In the genomic region with DNA sequence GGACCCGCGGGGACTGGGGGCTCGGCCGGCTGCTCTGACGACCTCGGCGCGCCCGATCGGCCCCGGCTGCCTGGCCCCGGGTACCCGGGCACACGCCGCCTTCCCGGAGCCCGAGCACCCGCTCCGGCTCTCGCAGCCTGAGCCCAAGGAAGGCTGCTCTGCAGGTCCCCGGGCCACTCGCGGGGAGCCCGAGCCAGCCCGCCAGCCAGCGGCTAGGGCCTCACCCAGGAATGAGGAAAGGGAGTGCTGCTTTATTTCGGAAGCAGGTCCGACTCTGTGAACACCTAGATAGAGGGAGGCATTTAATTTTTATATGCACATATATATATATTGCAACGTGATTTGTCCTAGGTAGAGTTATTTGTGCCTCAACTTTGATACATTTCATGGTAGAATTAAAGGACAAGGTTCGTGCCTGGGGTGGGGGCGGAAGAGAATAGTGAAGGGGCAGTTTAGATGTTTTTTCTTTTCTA, we compare ENCODE assay signal across 23 cellular contexts. TPM values are rescaled to one million over a fixed set of nuclear protein-coding genes. Genes with fewer than 3 reads are reported as not detected.
DNase-seq lines count a peak whose midpoint lies in the region; ATAC-seq, FAIRE-seq and TF ChIP-seq lines count a peak whose summit lies in the region.
"Had no signal": no experiment of that assay in that cellular context is flagged by ENCODE, and none has a peak within 500 bp of the region (broad histone marks: within the 10 kb centered on the region; RNA-seq: fewer than 3 reads in every experiment).

No MANE protein-coding gene starts in this region.

- intact Hi-C loops in upper lobe of right lung (cut with DNase I): no loop called here

- H2AK5ac ChIP-seq in H1 (ENCODE audit: low read depth, low read length) (no peak overlapping the region), mesendoderm (ENCODE audit: low read length) (no peak overlapping the region)

- H3K4me2 ChIP-seq in H1 (ENCODE audit: insufficient read depth in 1 of 2, low read depth in 2 of 2, low read length in 2 of 2) (peak overlapping the region; percentile 66 to 67), mesendoderm (ENCODE audit: low read length) (peak overlapping the region; percentile 52)
- H3K4me2 ChIP-seq: PC-9 had no signal

- H2AFZ ChIP-seq in H1 (ENCODE audit: low read length): no peak overlapping the region
- H2AFZ ChIP-seq: PC-9 had no signal

- H2BK15ac ChIP-seq in H1 (ENCODE audit: low read length) (no peak overlapping the region), mesendoderm (replicated peaks; ENCODE audit: low read depth) (no peak overlapping the region)

- H3K23me2 ChIP-seq in H1 (ENCODE audit: low read depth, low read length): peaks cover 8% of the 10 kb centered on the region; the same call in 1 of the 2 replicates

- H2BK5ac ChIP-seq in H1 (ENCODE audit: low read depth, low read length) (no peak overlapping the region), mesendoderm (ENCODE audit: low read length) (no peak overlapping the region)

- H4K5ac ChIP-seq in H1 (ENCODE audit: insufficient read length, low read depth, low read length) (no peak overlapping the region), mesendoderm (ENCODE audit: low read length) (no peak overlapping the region)

- peaks cover 12 to 17% of the 10 kb centered on the region in 2 experiments for H4K20me1 ChIP-seq in H1 (replicated peaks in 1 of 2; ENCODE audit: control insufficient read depth in 1 of 2, insufficient read depth in 2 of 2, low read length in 2 of 2)

- no peaks in the 10 kb centered on the region for H3K36me3 ChIP-seq in HUES6 (ENCODE audit: control insufficient read depth, insufficient read depth, low read length)
- no peaks in the 10 kb centered on the region for H3K36me3 ChIP-seq in H1 (ENCODE audit: control insufficient read depth in 2 of 4, insufficient read depth in 4 of 4, low read length in 3 of 4)
- no peaks in the 10 kb centered on the region for H3K36me3 ChIP-seq in mesendoderm (ENCODE audit: control insufficient read depth, insufficient read depth, low read length)
- H3K36me3 ChIP-seq in upper lobe of right lung: no peaks in the 10 kb centered on the region
- H3K36me3 ChIP-seq: MG63, SJSA1, thoracic aorta had no signal

- H2BK12ac ChIP-seq in H1 (ENCODE audit: low read depth, low read length): no peak overlapping the region

- no peak overlapping the region for H4K8ac ChIP-seq in H1 (ENCODE audit: extremely low read depth, insufficient read depth, low read length)
- H4K8ac ChIP-seq in mesendoderm (ENCODE audit: low read depth, low read length): no peak overlapping the region

- H4K91ac ChIP-seq in H1 (replicated peaks; ENCODE audit: insufficient read length, low read length): no peak overlapping the region

- 3% methylated on average over 30 of the region's 31 CpGs; no CpG with 5 or more reads in 1 of the 2 experiments for WGBS in H1 (ENCODE audit: extremely low coverage in 1 of 2, insufficient coverage in 1 of 2, insufficient read length in 1 of 2, insufficient replicate concordance in 2 of 2, low coverage in 1 of 2, low lambda C conversion rate in 2 of 2, missing lambda C conversion rate in 1 of 2), 2 experiments
- WGBS in mesendoderm (ENCODE audit: extremely low coverage, insufficient coverage, low lambda C conversion rate): no CpG with 5 or more reads among the region's 31 CpGs

- no peak for TF ChIP-seq POLR2A in H1 (IDR thresholded peaks at IDR 0.05; ENCODE audit: control extremely low read depth in 1 of 2, low read depth in 2 of 2, low read length in 2 of 2)

- CTCF ChIA-PET in H1 (lab: Charles Lee; ENCODE audit: partially characterized antibody): interaction anchor here (0.7 to 2.6 kb wide), 3 partner anchors 17 to 876 kb away, joined by 3 to 17 read pairs (median 5); no protein-coding TSS in a partner anchor

- POLR2A ChIA-PET in H1 (lab: Charles Lee; ENCODE audit: partially characterized antibody): no interaction called here

- TF ChIP-seq EP300 in H1 (IDR thresholded peaks at IDR 0.05; ENCODE audit: borderline replicate concordance in 1 of 2, low read depth in 2 of 2, low read length in 2 of 2): no peak

- H3K79me1 ChIP-seq in H1 (ENCODE audit: low read depth, low read length): no peaks in the 10 kb centered on the region
- H3K79me1 ChIP-seq in mesendoderm (ENCODE audit: low read length): no peaks in the 10 kb centered on the region

- peak; percentile 61 for ATAC-seq in upper lobe of right lung
- no peak for ATAC-seq in HG02642 (IDR thresholded peaks at IDR 0.05; ENCODE audit: poor library complexity, unreplicated experiment)
- no peak for ATAC-seq in HG02588 (IDR thresholded peaks at IDR 0.05; ENCODE audit: unreplicated experiment)
- ATAC-seq: left ventricle myocardium superior, sciatic nerve had no signal

- H3K4me3 ChIP-seq in HUES6 (ENCODE audit: low read depth, low read length): peak overlapping the region; percentile 51
- peak overlapping the region in 1 of 4 experiments; percentile 48; a peak in 3 of 8 replicates for H3K4me3 ChIP-seq in H1 (ENCODE audit: extremely low read depth in 1 of 4, insufficient read depth in 2 of 4, low read depth in 3 of 4, low read length in 4 of 4)
- H3K4me3 ChIP-seq in mesendoderm (ENCODE audit: low read length): no peak overlapping the region
- H3K4me3 ChIP-seq in upper lobe of right lung: peak overlapping the region; percentile 36
- H3K4me3 ChIP-seq: MG63, PC-9, SJSA1, thoracic aorta had no signal

- H2BK120ac ChIP-seq in H1 (replicated peaks; ENCODE audit: low read depth, low read length) (no peak overlapping the region), mesendoderm (ENCODE audit: low read depth, low read length) (no peak overlapping the region)

- H3K18ac ChIP-seq in H1 (ENCODE audit: extremely low read depth, low read length) (no peak overlapping the region), mesendoderm (ENCODE audit: low read length) (peak overlapping the region; percentile 90)

- no peak overlapping the region for H3K56ac ChIP-seq in H1 (replicated peaks; ENCODE audit: insufficient read length, low read depth, low read length)
- peak overlapping the region; percentile 57 for H3K56ac ChIP-seq in mesendoderm (ENCODE audit: low read length)

- H3K4me1 ChIP-seq in HUES6 (ENCODE audit: control insufficient read depth, insufficient read depth, low read length) (peaks cover 46% of the 10 kb centered on the region), H1 (replicated peaks in 1 of 4; ENCODE audit: control insufficient read depth in 3 of 4, insufficient read depth in 4 of 4, low read length in 3 of 4) (peaks cover 7 to 41% (median 16%) of the 10 kb centered on the region in 4 experiments), mesendoderm (ENCODE audit: control insufficient read depth, low read depth, low read length) (peaks cover 11% of the 10 kb centered on the region), upper lobe of right lung (no peaks in the 10 kb centered on the region)

- H2BK20ac ChIP-seq in H1 (ENCODE audit: low read length): no peak overlapping the region

- H3K4ac ChIP-seq in H1 (replicated peaks; ENCODE audit: insufficient read length, low read depth, low read length) (no peak overlapping the region), mesendoderm (ENCODE audit: low read depth, low read length) (peak overlapping the region; percentile 20)

- H3K23ac ChIP-seq in H1 (ENCODE audit: insufficient read length) (no peak overlapping the region), mesendoderm (ENCODE audit: low read length) (no peak overlapping the region)

- DNase-seq in H1 (ENCODE audit: low read depth in 1 of 2, low spot score in 2 of 2) (no peak), mesendoderm (peak; percentile 19), upper lobe of right lung (peak; percentile 73), hepatic stellate cell (ENCODE audit: low spot score) (no peak)
- DNase-seq: activated CD4-positive, alpha-beta T cell treated with anti-CD3 and anti-CD28 coated beads, Interleukin-2, amount 50 U/mL, for 1 hour; AML-193; glutamatergic neuron; HFFc6; left ventricle myocardium superior; MG63; NCI-H1436 treated with DMSO at 0.1 percent for 48 hours; PC-9 had no signal

- H3K9ac ChIP-seq in HUES6 (ENCODE audit: low read length): no peak overlapping the region
- H3K9ac ChIP-seq in H1 (replicated peaks in 1 of 4; ENCODE audit: extremely low read depth in 1 of 4, low read depth in 3 of 4, low read length in 3 of 4): no peak overlapping the region
- H3K9ac ChIP-seq in mesendoderm (ENCODE audit: low read length): peak overlapping the region; percentile 16

- TF ChIP-seq CTCF in H1 (IDR thresholded peaks at IDR 0.05; ENCODE audit: control extremely low read depth in 1 of 3, insufficient read depth in 1 of 3, low read depth in 1 of 3, low read length in 3 of 3) (no peak), upper lobe of right lung (IDR thresholded peaks at IDR 0.05) (no peak)

- H3K9me3 ChIP-seq in HUES6 (ENCODE audit: control insufficient read depth, insufficient read depth, low read depth, low read length): no peaks in the 10 kb centered on the region
- H3K9me3 ChIP-seq in H1 (ENCODE audit: insufficient read depth in 2 of 2, low read depth in 1 of 2, low read length in 1 of 2): no peaks in the 10 kb centered on the region
- H3K9me3 ChIP-seq in upper lobe of right lung: no peaks in the 10 kb centered on the region
- H3K9me3 ChIP-seq: MG63, SJSA1, thoracic aorta had no signal

- no peak overlapping the region for H3K27ac ChIP-seq in HUES6 (ENCODE audit: low read depth, low read length)
- no peak overlapping the region for H3K27ac ChIP-seq in H1 (ENCODE audit: low read depth, low read length)
- no peak overlapping the region for H3K27ac ChIP-seq in mesendoderm (ENCODE audit: low read depth, low read length)
- peak overlapping the region; percentile 88 for H3K27ac ChIP-seq in upper lobe of right lung
- H3K27ac ChIP-seq: HL-60, PC-9, SJSA1, thoracic aorta had no signal

- H3K14ac ChIP-seq in H1 (ENCODE audit: insufficient read length): no peak overlapping the region

- no peak for TF ChIP-seq RAD21 in H1 (IDR thresholded peaks at IDR 0.05 in 1 of 2, conservative IDR thresholded peaks at IDR 0.05 in 1 of 2; ENCODE audit: low read depth in 2 of 2, low read length in 2 of 2)

- no peaks in the 10 kb centered on the region for H3K79me2 ChIP-seq in H1 (ENCODE audit: control insufficient read depth in 1 of 2, insufficient read depth in 2 of 2, low read length in 2 of 2)
- no peaks in the 10 kb centered on the region for H3K79me2 ChIP-seq in mesendoderm (ENCODE audit: control insufficient read depth, insufficient read depth, low read length)

- peaks cover 100% of the 10 kb centered on the region for H3K27me3 ChIP-seq in HUES6 (ENCODE audit: control insufficient read depth, insufficient read depth, low read length)
- peaks cover 84 to 100% (median 95%) of the 10 kb centered on the region in 4 experiments for H3K27me3 ChIP-seq in H1 (replicated peaks in 1 of 4; ENCODE audit: control insufficient read depth in 3 of 4, extremely low read depth in 1 of 4, insufficient read depth in 3 of 4, low read length in 3 of 4)
- H3K27me3 ChIP-seq in mesendoderm (ENCODE audit: insufficient read depth, low read length, poor library complexity): peaks cover 69% of the 10 kb centered on the region
- H3K27me3 ChIP-seq in upper lobe of right lung: peaks cover 74% of the 10 kb centered on the region

- FAIRE-seq in H1 (lab: Jason Lieb, UNC): no peak
- FAIRE-seq: colon, GM18507 had no signal

RNA-seq across cellular contexts. Expression of gene FOXA2, which starts 15.5 kb away (rescaled TPM):
- total RNA-seq in H1 (2021; fragmentation: NEBNext Ultra II Directional; extraction: Animal tissue kit (Norgen Biotek cat#: 25700)): 0.34 TPM in 1 of 2 replicates, not detected in the other
- polyA plus RNA-seq in H1 (2011; rRNA removed): 0.09 TPM in 1 of 2 replicates, not detected in the other
- not detected for polyA plus RNA-seq in H1 (2011; cell fraction: cytosol; rRNA removed)
- polyA plus RNA-seq in H1 (2011; cell fraction: nucleus; rRNA removed): 0.04 TPM
- polyA plus RNA-seq in H1 (2012, experiment 1 of 2): 0.06 to 0.12 TPM (median 0.09 TPM) in 3 of 4 replicates, not detected in the other
- 0.12 TPM for polyA plus RNA-seq in H1 (2012, experiment 2 of 2)
- polyA plus RNA-seq in H1 (2013, experiment 1 of 2): 0.28 TPM
- polyA plus RNA-seq in H1 (2013, experiment 2 of 2): 0.31 TPM
- not detected in 2 replicates for polyA minus RNA-seq in H1 (2011; rRNA and poly(A)+ RNA removed)
- not detected for polyA minus RNA-seq in H1 (2011; cell fraction: cytosol; rRNA and poly(A)+ RNA removed)
- polyA minus RNA-seq in H1 (2011; cell fraction: nucleus; rRNA and poly(A)+ RNA removed): not detected
- 5.9 TPM for polyA plus RNA-seq in mesendoderm (2013, experiment 1 of 2)
- polyA plus RNA-seq in mesendoderm (2013, experiment 2 of 2): 5.6 TPM
- total RNA-seq in upper lobe of right lung: 21.7 TPM
- total RNA-seq: HFFc6; left ventricle myocardium superior; osteocyte; PC-9; sciatic nerve; T-helper 1 cell treated with Interleukin-12 subunit alpha and Interleukin-12 subunit beta and Interleukin-4 antibody, amounts not matched to agents 30 ng/mL and 1 ng/mL, for 36 hours had no signal

Comparison
In these comparisons a context has a peak if more than half of its experiments do, and no peak if none do; other contexts are left out.
1. DNase-seq: peak in mesendoderm (single experiment) and upper lobe of right lung (single experiment); none in H1 (0 of 2) and hepatic stellate cell (single experiment).
2. RNA of gene FOXA2, which starts 15.5 kb away (total RNA-seq): 21.7 TPM in upper lobe of right lung (single experiment); 0.34 TPM in H1; every median in the first group is over 10 times any median in the second.